In the genomic region with DNA sequence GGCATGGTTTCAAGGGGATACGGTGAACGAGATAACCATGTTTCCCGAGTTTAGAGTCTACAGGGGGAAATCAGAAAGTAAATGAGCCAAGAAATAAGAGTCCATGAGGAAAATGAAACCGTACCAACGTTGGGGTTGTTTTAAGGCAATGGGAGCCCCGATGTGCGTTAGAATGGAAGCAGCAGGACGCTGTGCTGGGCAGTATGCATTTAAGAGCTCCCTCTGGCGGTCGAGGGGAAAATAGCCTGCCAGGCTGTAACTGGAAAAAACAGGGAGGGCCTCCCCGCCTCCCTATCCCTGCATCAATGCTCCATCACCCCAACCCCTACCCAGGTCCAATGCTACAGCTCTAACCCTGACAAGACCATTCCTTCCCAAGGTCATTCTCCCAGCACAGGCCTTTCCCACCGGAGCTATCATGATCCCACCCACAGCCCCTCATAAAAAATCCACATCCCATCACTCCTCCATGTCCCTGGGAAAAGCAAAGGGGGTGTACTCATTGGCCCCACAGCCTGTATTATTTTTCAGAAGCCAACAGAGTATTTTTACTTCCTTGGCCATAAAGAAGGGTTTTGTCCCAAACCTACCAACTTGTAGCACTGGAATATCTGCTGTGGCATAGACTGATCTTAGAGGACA, we compare ENCODE assay signal across 8 cellular contexts.
DNase-seq lines count a peak whose midpoint lies in the region; ATAC-seq and TF ChIP-seq lines count a peak whose summit lies in the region.

No MANE protein-coding gene starts in this region.

- H3K36me3 ChIP-seq in left lung: no peaks in the 10 kb centered on the region

- H3K27ac ChIP-seq in left lung: no peak overlapping the region

- H3K4me1 ChIP-seq in left lung: no peaks in the 10 kb centered on the region

- H3K36me3 Mint-ChIP-seq in MCF 10A (ENCODE audit: insufficient read depth, unreplicated experiment): no peaks in the 10 kb centered on the region

- H3K4me3 ChIP-seq in Jurkat, Clone E6-1 (ENCODE audit: low read length): no peak overlapping the region
- no peak overlapping the region for H3K4me3 ChIP-seq in left lung

- TF ChIP-seq CTCF in MCF 10A (IDR thresholded peaks at IDR 0.05; ENCODE audit: unreplicated experiment) (peak; percentile 78), left lung (IDR thresholded peaks at IDR 0.05) (peak; percentile 76 to 78)

- no peak overlapping the region for H3K4me3 Mint-ChIP-seq in MCF 10A (ENCODE audit: unreplicated experiment)

- peak; percentile 31 for DNase-seq in EL
- peak; percentile 35 for DNase-seq in Jurkat, Clone E6-1 (ENCODE audit: low read depth, low spot score)
- peak; percentile 37 for DNase-seq in SK-N-DZ (ENCODE audit: low spot score)
- DNase-seq in MCF 10A (ENCODE audit: unreplicated experiment): peak; percentile 65
- DNase-seq in left lung: peak; percentile 41 to 68
- DNase-seq in stimulated activated CD8-positive, alpha-beta memory T cell treated with anti-CD3 and anti-CD28 coated beads, Interleukin-2, amount 100 ng/mL, for 48 hours (ENCODE audit: low read depth in 2 of 2): peak; percentile 6 to 29

- peaks cover 0 to 38% of the 10 kb centered on the region in 2 donors for H3K27me3 ChIP-seq in left lung

- H3K4me1 Mint-ChIP-seq in MCF 10A (ENCODE audit: insufficient read depth, unreplicated experiment): no peaks in the 10 kb centered on the region

- ATAC-seq in left lung (peak; percentile 90), HG03378 (IDR thresholded peaks at IDR 0.05; ENCODE audit: unreplicated experiment) (no peak), GM21717 (IDR thresholded peaks at IDR 0.05; ENCODE audit: unreplicated experiment) (no peak)

- no peaks in the 10 kb centered on the region for H3K9me3 Mint-ChIP-seq in MCF 10A (ENCODE audit: unreplicated experiment)

- no TSS peak for BruUV-seq in MCF 10A (replicated peaks; lab: Mats Ljungman, UMichigan)

- intact Hi-C loops in MCF 10A (cut with micrococcal nuclease) (loop anchor here (1.0 to 5.0 kb wide), 4 partner anchors 220 to 375 kb away; no protein-coding TSS in a partner anchor), left lung (cut with DNase I) (loop anchor here in 1 of 2 donors (5.0 kb wide), 1 partner anchor 220 kb away; no protein-coding TSS in a partner anchor)

- POLR2A ChIA-PET in MCF 10A (lab: Yijun Ruan, JAX): no interaction called here

- H3K9me3 ChIP-seq in left lung: peaks cover 0 to 8% of the 10 kb centered on the region in 2 donors

- peaks cover 21% of the 10 kb centered on the region for H3K27me3 Mint-ChIP-seq in MCF 10A (ENCODE audit: insufficient read depth, unreplicated experiment)

- H3K27ac Mint-ChIP-seq in MCF 10A (ENCODE audit: low read depth, unreplicated experiment): no peak overlapping the region

- CTCF ChIA-PET in MCF 10A (lab: Yijun Ruan, JAX): interaction anchor here (0.6 to 7.2 kb wide), 45 partner anchors 9 to 864 kb away, joined by 3 to 128 read pairs (median 4); no protein-coding TSS in a partner anchor
